ENCODE assay signal across 29 cellular contexts in the genomic region with DNA sequence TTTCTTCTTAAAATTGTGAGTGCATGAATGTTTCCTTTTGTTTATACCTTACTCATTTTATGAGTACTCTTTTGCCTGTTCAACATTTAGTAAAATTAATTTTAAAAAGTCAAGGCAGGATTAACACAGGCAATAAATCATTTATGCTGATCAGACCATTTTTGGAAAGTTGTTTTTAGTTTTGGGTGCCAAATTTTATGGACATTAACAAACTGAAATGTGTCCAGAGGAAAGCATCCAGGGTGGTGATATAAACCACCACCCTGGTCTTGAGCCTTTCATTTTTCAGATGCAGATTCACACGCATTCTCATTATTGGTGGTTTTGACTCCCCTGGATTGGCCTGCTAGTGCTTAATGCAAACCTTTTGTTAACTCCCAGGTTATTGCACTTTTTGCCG.
"Had no signal": no experiment of that assay in that cellular context is flagged by ENCODE, and none has a peak within 500 bp of the region (broad histone marks: within the 10 kb centered on the region; RNA-seq: fewer than 3 reads in every experiment).

No MANE protein-coding gene starts in this region.

- H3K4me3 Mint-ChIP-seq: activated B cell treated with CpG ODN at 0.5 μM for 24 hours; activated naive CD8-positive, alpha-beta T cell; activated T-cell treated with anti-CD3 and anti-CD28 coated beads, Interleukin-2, amount 50 U/mL, for 4 hours; naive B cell; neural crest cell; stimulated activated naive B cell treated with anti-CD40 and anti-IgM and Interleukin-4, amounts not matched to agents 10 μg/mL and 1 μg/mL and 100 μg/mL, for 72 hours; T-cell; T-helper 2 cell treated with Interferon-gamma antibody and Interleukin-4, amounts not matched to agents 5 μg/mL and 100 μg/mL, for 36 hours had no signal

- H3K9me3 ChIP-seq: adrenal gland, ascending aorta, heart left ventricle, lower lobe of right lung, mucosa of descending colon, thoracic aorta had no signal

- H3K27me3 ChIP-seq: adrenal gland, ascending aorta, brain microvascular endothelial cell, heart left ventricle had no signal

- DNase-seq: activated B cell treated with CpG ODN at 0.5 μM for 24 hours; activated CD4-positive, alpha-beta T cell treated with anti-CD3 and anti-CD28 coated beads for 4 hours; activated CD4-positive, alpha-beta T cell treated with anti-CD3 and anti-CD28 coated beads, Interleukin-2, amount 50 U/mL, for 48 hours; activated CD8-positive, alpha-beta memory T cell treated with anti-CD3 and anti-CD28 coated beads, Interleukin-2, amount 50 U/mL, for 48 hours; activated naive CD4-positive, alpha-beta T cell; activated T-cell treated with anti-CD3 and anti-CD28 coated beads, Interleukin-2, amount 50 U/mL, for 4 hours; adrenal gland; brain microvascular endothelial cell; central memory CD4-positive, alpha-beta T cell; dermis blood vessel endothelial cell; effector CD8-positive, alpha-beta T cell; heart left ventricle; lower lobe of right lung; mesendoderm; mucosa of descending colon; naive B cell; occipital lobe; posterior cingulate gyrus; stimulated activated CD4-positive, alpha-beta T cell treated with anti-CD3 and anti-CD28 coated beads, Interleukin-2, amount 100 ng/mL, for 48 hours; stimulated activated CD8-positive, alpha-beta memory T cell treated with anti-CD3 and anti-CD28 coated beads, Interleukin-4, amount 100 ng/mL, for 48 hours; stimulated activated naive B cell treated with anti-CD40 and anti-IgM and Interleukin-4, amounts not matched to agents 10 μg/mL and 1 μg/mL and 100 μg/mL, for 72 hours; T-cell had no signal

- FAIRE-seq: frontal cortex had no signal

- H3K27me3 Mint-ChIP-seq: activated B cell treated with CpG ODN at 0.5 μM for 24 hours; activated naive CD8-positive, alpha-beta T cell had no signal

- H3K4me3 ChIP-seq: adrenal gland, ascending aorta, heart left ventricle, lower lobe of right lung, mucosa of descending colon, thoracic aorta had no signal

- H3K27ac ChIP-seq: adrenal gland, ascending aorta, brain microvascular endothelial cell, lower lobe of right lung, thoracic aorta had no signal

- H3K36me3 Mint-ChIP-seq: activated naive CD8-positive, alpha-beta T cell; naive B cell; stimulated activated naive B cell treated with anti-CD40 and anti-IgM and Interleukin-4, amounts not matched to agents 10 μg/mL and 1 μg/mL and 100 μg/mL, for 72 hours; T-cell had no signal

- H3K27ac Mint-ChIP-seq: activated B cell treated with CpG ODN at 0.5 μM for 24 hours; activated naive CD8-positive, alpha-beta T cell; activated T-helper 2 cell treated with anti-CD3 and anti-CD28 coated beads, Interferon-gamma antibody, Interleukin-2, Interleukin-4, amounts not matched to agents 10 μg/mL and 5 μg/mL and 100 μg/mL, durations not matched to agents 14 hours and 24 hours and 36 hours; naive B cell; stimulated activated naive B cell treated with anti-CD40 and anti-IgM and Interleukin-4, amounts not matched to agents 10 μg/mL and 1 μg/mL and 100 μg/mL, for 72 hours; T-cell; T-helper 2 cell treated with Interferon-gamma antibody and Interleukin-4, amounts not matched to agents 5 μg/mL and 100 μg/mL, for 36 hours had no signal

- H3K4me1 Mint-ChIP-seq: activated B cell treated with CpG ODN at 0.5 μM for 24 hours; naive B cell; stimulated activated naive B cell treated with anti-CD40 and anti-IgM and Interleukin-4, amounts not matched to agents 10 μg/mL and 1 μg/mL and 100 μg/mL, for 72 hours had no signal

- H3K9me3 Mint-ChIP-seq: activated B cell treated with CpG ODN at 0.5 μM for 24 hours; activated T-cell treated with anti-CD3 and anti-CD28 coated beads, Interleukin-2, amount 50 U/mL, for 4 hours; activated T-helper 2 cell treated with anti-CD3 and anti-CD28 coated beads, Interferon-gamma antibody, Interleukin-2, Interleukin-4, amounts not matched to agents 10 μg/mL and 5 μg/mL and 100 μg/mL, durations not matched to agents 14 hours and 24 hours and 36 hours; naive B cell; neural crest cell; stimulated activated naive B cell treated with anti-CD40 and anti-IgM and Interleukin-4, amounts not matched to agents 10 μg/mL and 1 μg/mL and 100 μg/mL, for 72 hours; T-cell; T-helper 2 cell treated with Interferon-gamma antibody and Interleukin-4, amounts not matched to agents 5 μg/mL and 100 μg/mL, for 36 hours had no signal

- ATAC-seq: activated T-cell treated with anti-CD3 and anti-CD28 coated beads, Interleukin-2, amount 50 U/mL, for 4 hours; heart left ventricle; lower lobe of right lung; mucosa of descending colon; stimulated activated naive B cell treated with anti-CD40 and anti-IgM and Interleukin-4, amounts not matched to agents 10 μg/mL and 1 μg/mL and 100 μg/mL, for 72 hours; T-cell had no signal

- H3K36me3 ChIP-seq: adrenal gland, ascending aorta, brain microvascular endothelial cell, heart left ventricle, lower lobe of right lung, thoracic aorta had no signal
